ENCODE assay signal across 21 cellular contexts in genomic region chr6:150413768-150414167, GRCh38. TPM values are rescaled to one million over a fixed set of nuclear protein-coding genes. Genes with fewer than 3 reads are reported as not detected.
"Had no signal": no experiment of that assay in that cellular context is flagged by ENCODE, and none has a peak within 500 bp of the region (broad histone marks: within the 10 kb centered on the region; RNA-seq: fewer than 3 reads in every experiment).

No MANE protein-coding gene starts in this region.

- ATAC-seq: activated naive CD4-positive, alpha-beta T cell treated with anti-CD3 and anti-CD28 coated beads, Interleukin-2, amount 50 U/mL, for 72 hours; esophagus mucosa; gastroesophageal sphincter; heart left ventricle; left ventricle myocardium superior; stimulated activated naive CD8-positive, alpha-beta T cell treated with anti-CD3 and anti-CD28 coated beads, Interleukin-15, amount 100 ng/mL, for 72 hours had no signal

- DNase-seq: activated B cell treated with CpG ODN at 0.5 μM for 24 hours; activated CD4-positive, alpha-beta memory T cell treated with anti-CD3 and anti-CD28 coated beads for 36 hours; activated CD4-positive, alpha-beta T cell treated with anti-CD3 and anti-CD28 coated beads for 4 hours; activated gamma-delta T cell treated with Interleukin-2 at 50 U/mL for 16 hours; activated T-cell treated with anti-CD3 and anti-CD28 coated beads for 4 hours; cerebellar nuclear complex; effector CD4-positive, alpha-beta T cell; heart left ventricle; kidney; left ventricle myocardium superior; stimulated activated CD4-positive, alpha-beta T cell treated with anti-CD3 and anti-CD28 coated beads, Interleukin-15, amount 100 ng/mL, for 24 hours; stimulated activated CD4-positive, alpha-beta T cell treated with anti-CD3 and anti-CD28 coated beads, Interleukin-2, amount 100 ng/mL, for 48 hours; stimulated activated naive CD8-positive, alpha-beta T cell treated with anti-CD3 and anti-CD28 coated beads, Interleukin-15, amount 100 ng/mL, for 72 hours; trophoblast cell had no signal

RNA-seq across cellular contexts. Expression of gene IYD, which starts 45.0 kb away (rescaled TPM):
- total RNA-seq: activated B cell treated with CpG ODN at 0.5 μM for 24 hours; activated CD4-positive, alpha-beta memory T cell treated with anti-CD3 and anti-CD28 coated beads for 36 hours; activated naive CD4-positive, alpha-beta T cell treated with anti-CD3 and anti-CD28 coated beads, Interleukin-2, amount 50 U/mL, for 72 hours; activated T-helper 1 cell treated with anti-CD3 and anti-CD28 coated beads, Interleukin-12 subunit alpha, Interleukin-12 subunit beta, Interleukin-2, Interleukin-4 antibody, amounts not matched to agents 30 ng/mL and 10 ng/mL and 1 ng/mL, durations not matched to agents 14 hours and 24 hours and 36 hours; bronchial epithelial cell; esophagus mucosa; gastroesophageal sphincter; left ventricle myocardium superior; osteoblast; right atrium auricular region had no signal
